14 cellular contexts compared by ENCODE assay signal in genomic region chr1:29094433-29094832, GRCh38. TPM values are rescaled to one million over a fixed set of nuclear protein-coding genes. Genes with fewer than 3 reads are reported as not detected.
DNase-seq lines count a peak whose midpoint lies in the region; ATAC-seq and TF ChIP-seq lines count a peak whose summit lies in the region.
"Had no signal": no experiment of that assay in that cellular context is flagged by ENCODE, and none has a peak within 500 bp of the region (broad histone marks: within the 10 kb centered on the region; RNA-seq: fewer than 3 reads in every experiment).

No MANE protein-coding gene starts in this region.

- TF ChIP-seq CTCF in RWPE2 (IDR thresholded peaks at IDR 0.05; ENCODE audit: poor library complexity, severe bottlenecking) = no peak
- TF ChIP-seq CTCF in epithelial cell of proximal tubule (conservative IDR thresholded peaks at IDR 0.05; ENCODE audit: low read depth, low read length) = no peak

- H3K9me3 ChIP-seq in RWPE2 (ENCODE audit: severe bottlenecking) = no peaks in the 10 kb centered on the region

- DNase-seq in HT1080 (ENCODE audit: low read depth) (peak; percentile 13), RWPE2 (ENCODE audit: low spot score) (no peak), epithelial cell of proximal tubule (ENCODE audit: low read depth) (peak; percentile 16), kidney tubule cell (ENCODE audit: low spot score) (peak; percentile 79), DMS153 (lab: John Stamatoyannopoulos, UW) (no peak)
- DNase-seq: ACHN; CD4-positive, CD25-positive, alpha-beta regulatory T cell; DMS79 treated with DMSO at 0.1 percent for 48 hours; EL; IMR-90 had no signal

- peaks cover 14% of the 10 kb centered on the region for H3K4me1 ChIP-seq in RWPE2 (ENCODE audit: insufficient read depth, poor library complexity, severe bottlenecking)
- H3K4me1 ChIP-seq: BLaER1 treated with 17β-estradiol and CSF1 and Interleukin-3, amounts not matched to agents 10 nM and 100 nM had no signal

- no peaks in the 10 kb centered on the region for H3K27me3 ChIP-seq in RWPE2 (ENCODE audit: insufficient read depth, poor library complexity, severe bottlenecking)
- H3K27me3 ChIP-seq: BLaER1 treated with 17β-estradiol and CSF1 and Interleukin-3, amounts not matched to agents 10 nM and 100 nM had no signal

- no peak overlapping the region for H3K4me3 ChIP-seq in RWPE2 (ENCODE audit: severe bottlenecking)
- no peak overlapping the region for H3K4me3 ChIP-seq in epithelial cell of proximal tubule (ENCODE audit: low read depth, low read length)
- H3K4me3 ChIP-seq: BLaER1 treated with 17β-estradiol and CSF1 and Interleukin-3, amounts not matched to agents 10 nM and 100 nM had no signal

- H3K27ac ChIP-seq in RWPE2 (ENCODE audit: poor library complexity, severe bottlenecking) = peak overlapping the region; percentile 19
- H3K27ac ChIP-seq: BLaER1 treated with 17β-estradiol and CSF1 and Interleukin-3, amounts not matched to agents 10 nM and 100 nM had no signal

- H3K36me3 ChIP-seq in RWPE2 (ENCODE audit: low read depth) = no peaks in the 10 kb centered on the region

- ATAC-seq in RWPE2 (ENCODE audit: low read depth) = peak; percentile 62
- ATAC-seq in HG03045 (IDR thresholded peaks at IDR 0.05; ENCODE audit: unreplicated experiment) = no peak
- ATAC-seq in GM21515 (IDR thresholded peaks at IDR 0.05; ENCODE audit: unreplicated experiment) = no peak
- ATAC-seq: HCT116 had no signal

RNA-seq across cellular contexts. Expression of gene TMEM200B, which starts 29.3 kb away (rescaled TPM):
- total RNA-seq in HT1080 (2014; rRNA removed; shearing (Covaris generic)) = 0.07 and 0.56 TPM in 2 replicates
- 0.89 and 1.0 TPM in 2 replicates for polyA plus RNA-seq in HT1080 (2015; cell fraction: cytosol; rRNA removed)
- 0.42 and 0.74 TPM in 2 replicates for polyA plus RNA-seq in HT1080 (2015; cell fraction: nucleus; rRNA removed)
- total RNA-seq in epithelial cell of proximal tubule = 6.9 and 14.9 TPM in 2 replicates
- total RNA-seq: CD4-positive, CD25-positive, alpha-beta regulatory T cell had no signal

Comparison
In these comparisons a context has a peak if more than half of its experiments do, and no peak if none do; other contexts are left out.
1. DNase-seq: peak in HT1080 (single experiment), epithelial cell of proximal tubule (single experiment) and kidney tubule cell (single experiment); none in RWPE2 (single experiment) and DMS153 (single experiment).